Comparison of ENCODE assay signal across 11 cellular contexts in genomic region chr4:184614509-184614908, GRCh38.
"Had no signal": no experiment of that assay in that cellular context is flagged by ENCODE, and none has a peak within 500 bp of the region (broad histone marks: within the 10 kb centered on the region; RNA-seq: fewer than 3 reads in every experiment).

No MANE protein-coding gene starts in this region.

- H3K36me3 ChIP-seq: HAP-1 had no signal

- H3K27ac ChIP-seq: GM23248 had no signal

- H3K27ac Mint-ChIP-seq: GM23338, H9, HFFc6 had no signal

- H2AFZ ChIP-seq: GM23248, GM23338 had no signal

- H3K4me3 ChIP-seq: GM23248, GM23338, HAP-1 had no signal

- DNase-seq: GM23248, GOT3, H7, H9, HCEC 1CT, HFFc6 had no signal

- FAIRE-seq: H1, H54 had no signal

- H3K4me1 ChIP-seq: HAP-1 had no signal

- ATAC-seq: GM23338, HCT116 had no signal

- H3K4me2 ChIP-seq: GM23338 had no signal

- H3K9me3 ChIP-seq: HAP-1 had no signal

- H3K4me3 Mint-ChIP-seq: GM23338, HFFc6 had no signal

- H3K9ac ChIP-seq: GM23248 had no signal
